Comparison of ENCODE assay signal across 26 cellular contexts in genomic region chr1:176786274-176786673, GRCh38.
A peak's percentile ranks its signal among the peaks of the same experiment; 100 is the strongest.
DNase-seq lines count a peak whose midpoint lies in the region; ATAC-seq and TF ChIP-seq lines count a peak whose summit lies in the region.
"Had no signal": no experiment of that assay in that cellular context is flagged by ENCODE, and none has a peak within 500 bp of the region (broad histone marks: within the 10 kb centered on the region; RNA-seq: fewer than 3 reads in every experiment).

No MANE protein-coding gene starts in this region.

- no peak overlapping the region for H3K4me3 Mint-ChIP-seq in natural killer cell
- H3K4me3 Mint-ChIP-seq: activated T-cell treated with anti-CD3 and anti-CD28 coated beads, Interleukin-2, amount 50 U/mL, for 4 hours; natural killer cell treated with Interleukin-12 subunit alpha and Interleukin-12 subunit beta and Interleukin-15 and Interleukin-18, amount 100 ng/mL, for 72 hours had no signal

- ATAC-seq in GM21723 (IDR thresholded peaks at IDR 0.05; ENCODE audit: unreplicated experiment): peak; percentile 62
- ATAC-seq in HG03378 (IDR thresholded peaks at IDR 0.05; ENCODE audit: unreplicated experiment): peak; percentile 51
- no peak for ATAC-seq in natural killer cell
- ATAC-seq in HG03108 (IDR thresholded peaks at IDR 0.05; ENCODE audit: unreplicated experiment): no peak
- ATAC-seq: activated T-cell treated with anti-CD3 and anti-CD28 coated beads, Interleukin-2, amount 50 U/mL, for 4 hours; gastroesophageal sphincter; natural killer cell treated with Interleukin-12 subunit alpha and Interleukin-12 subunit beta and Interleukin-15 and Interleukin-18, amount 100 ng/mL, for 72 hours; stimulated activated naive CD8-positive, alpha-beta T cell treated with anti-CD3 and anti-CD28 coated beads, Interleukin-15, Interleukin-2, amounts not matched to agents 100 U/mL and 50 U/mL, for 24 hours had no signal

- H3K27ac Mint-ChIP-seq in natural killer cell: no peak overlapping the region
- H3K27ac Mint-ChIP-seq: natural killer cell treated with Interleukin-12 subunit alpha and Interleukin-12 subunit beta and Interleukin-15 and Interleukin-18, amount 100 ng/mL, for 72 hours had no signal

- no peak overlapping the region for H3K4me3 ChIP-seq in fibroblast of mammary gland (ENCODE audit: control insufficient read depth, low read depth, low read length)
- H3K4me3 ChIP-seq: gastroesophageal sphincter, Peyer's patch, thyroid gland had no signal

- no peak for TF ChIP-seq CTCF in GM13977 (IDR thresholded peaks at IDR 0.05; ENCODE audit: extremely low read depth, insufficient read depth, missing control alignments)
- no peak for TF ChIP-seq CTCF in fibroblast of mammary gland (conservative IDR thresholded peaks at IDR 0.05; ENCODE audit: control insufficient read depth, insufficient read depth, low read depth, low read length)
- TF ChIP-seq CTCF in natural killer cell (IDR thresholded peaks at IDR 0.05): no peak

- H3K27me3 Mint-ChIP-seq in natural killer cell (ENCODE audit: low read depth in 2 of 2): no peaks in the 10 kb centered on the region
- H3K27me3 Mint-ChIP-seq: natural killer cell treated with Interleukin-12 subunit alpha and Interleukin-12 subunit beta and Interleukin-15 and Interleukin-18, amount 100 ng/mL, for 72 hours had no signal

- H3K36me3 Mint-ChIP-seq in natural killer cell: no peaks in the 10 kb centered on the region
- H3K36me3 Mint-ChIP-seq: natural killer cell treated with Interleukin-12 subunit alpha and Interleukin-12 subunit beta and Interleukin-15 and Interleukin-18, amount 100 ng/mL, for 72 hours had no signal

- peaks cover 0 to 3% of the 10 kb centered on the region in 2 donors for H3K9me3 Mint-ChIP-seq in natural killer cell
- H3K9me3 Mint-ChIP-seq: activated T-cell treated with anti-CD3 and anti-CD28 coated beads, Interleukin-2, amount 50 U/mL, for 4 hours had no signal

- intact Hi-C loops in natural killer cell (cut with micrococcal nuclease): no loop called here

- DNase-seq in GM13977 (ENCODE audit: low spot score) (peak; percentile 7), fibroblast of mammary gland (ENCODE audit: low read depth) (peak; percentile 19), NCI-H345 (lab: John Stamatoyannopoulos, UW) (no peak), natural killer cell (no peak)
- DNase-seq in activated CD4-positive, alpha-beta T cell treated with anti-CD3 and anti-CD28 coated beads for 4 hours: no peak
- DNase-seq: ACHN; activated CD8-positive, alpha-beta memory T cell treated with anti-CD3 and anti-CD28 coated beads for 24 hours; activated naive CD4-positive, alpha-beta T cell treated with Interleukin-2 at 50 U/mL for 16 hours; activated T-cell treated with anti-CD3 and anti-CD28 coated beads, Interleukin-2, amount 50 U/mL, for 4 hours; amygdala; C1 segment of cervical spinal cord; kidney; mammary epithelial cell; NCI-H1092 treated with DMSO at 0.1 percent for 48 hours; NCI-H2081 treated with DMSO at 0.1 percent for 48 hours; NCI-H446 treated with DMSO at 0.1 percent for 48 hours; Peyer's patch; stimulated activated CD4-positive, alpha-beta T cell treated with anti-CD3 and anti-CD28 coated beads, Interleukin-2, amount 100 ng/mL, for 24 hours; stimulated activated naive CD8-positive, alpha-beta T cell treated with anti-CD3 and anti-CD28 coated beads, Interleukin-15, Interleukin-2, amounts not matched to agents 100 U/mL and 50 U/mL, for 24 hours; T1000; thyroid gland had no signal

- in situ Hi-C loops in GM13977 (cut with MboI; ENCODE audit: low pct_unique_long_range_greater_than_20kb, low sequenced_read_pairs, unreplicated experiment): no loop called here

- H3K4me1 Mint-ChIP-seq in natural killer cell: no peaks in the 10 kb centered on the region

Comparison
In these comparisons a context has a peak if more than half of its experiments do, and no peak if none do; other contexts are left out.
1. DNase-seq: peak in GM13977 (single experiment) and fibroblast of mammary gland (single experiment); none in NCI-H345 (single experiment), activated CD4-positive, alpha-beta T cell treated with anti-CD3 and anti-CD28 coated beads for 4 hours (0 of 2) and natural killer cell (single experiment).
2. ATAC-seq: peak in GM21723 (single experiment) and HG03378 (single experiment); none in natural killer cell (0 of 3) and HG03108 (single experiment).